ENCODE assay signal across 10 cellular contexts in the genomic region with DNA sequence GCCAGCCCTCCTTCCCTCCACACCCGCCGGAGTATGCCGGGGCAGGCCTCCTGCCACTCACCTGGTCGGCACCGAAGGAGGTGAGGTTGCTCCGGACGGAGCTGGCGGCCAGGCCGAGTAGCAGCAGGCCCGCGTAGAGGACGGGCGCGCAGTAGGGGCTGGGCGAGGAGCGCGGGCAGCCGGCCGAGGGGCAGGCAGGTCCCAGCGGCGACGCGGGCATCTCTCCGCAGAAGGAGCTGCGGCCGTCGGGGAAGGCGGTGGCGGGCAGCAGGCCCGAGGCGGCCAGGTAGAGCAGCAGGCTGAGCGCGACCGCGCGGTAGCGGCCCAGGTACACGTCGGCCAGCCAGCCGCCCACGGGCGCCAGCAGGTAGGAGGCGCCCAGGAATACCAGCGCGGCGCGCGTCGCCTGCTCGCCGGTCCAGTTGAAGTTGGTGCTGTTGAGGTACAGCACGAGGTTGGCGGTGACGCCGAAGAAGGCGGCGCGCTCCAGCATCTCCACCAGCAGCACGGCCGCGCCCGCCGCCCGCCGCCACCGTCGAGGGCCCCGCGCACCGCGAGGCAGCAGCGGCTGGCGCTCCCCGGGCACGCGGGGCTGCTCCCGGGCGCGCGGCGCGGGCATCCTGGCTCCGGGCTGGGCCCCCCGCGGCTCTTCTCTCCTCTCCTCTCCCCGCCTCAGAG. TPM values are rescaled to one million over a fixed set of nuclear protein-coding genes. Genes with fewer than 3 reads are reported as not detected.
DNase-seq lines count a peak whose midpoint lies in the region; ATAC-seq and TF ChIP-seq lines count a peak whose summit lies in the region.
"Had no signal": no experiment of that assay in that cellular context is flagged by ENCODE, and none has a peak within 500 bp of the region (broad histone marks: within the 10 kb centered on the region; RNA-seq: fewer than 3 reads in every experiment).

No MANE protein-coding gene starts in this region.

- H2AFZ ChIP-seq in IMR-90 (replicated peaks; ENCODE audit: low read length, poor library complexity), result peak overlapping the region; percentile 89
- H2AFZ ChIP-seq in neural progenitor cell (replicated peaks), result peak overlapping the region; percentile 90

- H3K14ac ChIP-seq in IMR-90 (replicated peaks; ENCODE audit: low read depth, low read length), result no peak overlapping the region

- H3K4me1 Mint-ChIP-seq in endothelial cell (ENCODE audit: unreplicated experiment) (peaks cover 3% of the 10 kb centered on the region), neural progenitor cell (peaks cover 37% of the 10 kb centered on the region)

- ATAC-seq in IMR-90 (ENCODE audit: low read depth), result no peak; the same call in 1 of the 2 replicates

- no peak for DNase-seq in IMR-90
- peak; percentile 27 for DNase-seq in endothelial cell (ENCODE audit: low spot score)
- peak; percentile 57 for DNase-seq in neural progenitor cell (ENCODE audit: low spot score)
- DNase-seq in SW 1271 (lab: John Stamatoyannopoulos, UW), result no peak
- no peak for DNase-seq in A172 (ENCODE audit: low spot score)
- DNase-seq in SHP77 (lab: John Stamatoyannopoulos, UW), result no peak
- no peak for DNase-seq in NCI-H748 treated with DMSO at 0.1 percent for 48 hours (lab: John Stamatoyannopoulos, UW)
- DNase-seq: activated CD4-positive, CD25-positive, alpha-beta regulatory T cell had no signal

- TF ChIP-seq CTCF in IMR-90 (conservative IDR thresholded peaks at IDR 0.05; ENCODE audit: low read depth, low read length) (no peak), endothelial cell (IDR thresholded peaks at IDR 0.05; ENCODE audit: unreplicated experiment) (no peak), neural progenitor cell (IDR thresholded peaks at IDR 0.05) (no peak)

- H3K56ac ChIP-seq in IMR-90 (ENCODE audit: extremely low read depth, insufficient read depth, low read length), result no peak overlapping the region

- H3K4me2 ChIP-seq in BLaER1 (peak overlapping the region; percentile 98), IMR-90 (ENCODE audit: low read depth, low read length) (peak overlapping the region; percentile 79; the same call in 1 of the 2 replicates), neural progenitor cell (peak overlapping the region; percentile 72)

- BruUV-seq in IMR-90 (replicated peaks; lab: Mats Ljungman, UMichigan), result no TSS peak

- H4K91ac ChIP-seq in IMR-90 (ENCODE audit: insufficient read depth, low read depth, low read length), result no peak overlapping the region

- H3K9me3 ChIP-seq in BLaER1 (no peaks in the 10 kb centered on the region), IMR-90 (ENCODE audit: control insufficient read depth, insufficient read depth, low read length) (no peaks in the 10 kb centered on the region), neural progenitor cell (ENCODE audit: low read depth) (no peaks in the 10 kb centered on the region)

- no peaks in the 10 kb centered on the region; a peak in 1 of 4 replicates for H3K79me1 ChIP-seq in IMR-90 (ENCODE audit: low read depth in 1 of 2, low read length in 2 of 2)

- H3K4me3 ChIP-seq in BLaER1 (peak overlapping the region; percentile 62), IMR-90 (ENCODE audit: insufficient read depth, low read depth, low read length) (no peak overlapping the region; the same call in 1 of the 2 replicates), neural progenitor cell (peak overlapping the region; percentile 33)

- H3K27ac ChIP-seq in BLaER1 (peak overlapping the region; percentile 85), IMR-90 (ENCODE audit: insufficient read depth, low read length) (no peak overlapping the region), neural progenitor cell (no peak overlapping the region)

- H3K27ac Mint-ChIP-seq in endothelial cell (ENCODE audit: unreplicated experiment), result no peak overlapping the region
- H3K27ac Mint-ChIP-seq in neural progenitor cell, result no peak overlapping the region

- H4K20me1 ChIP-seq in BLaER1 (no peaks in the 10 kb centered on the region), IMR-90 (ENCODE audit: insufficient read depth, low read length) (no peaks in the 10 kb centered on the region), neural progenitor cell (ENCODE audit: low read depth) (no peaks in the 10 kb centered on the region)

- dilution Hi-C loops in IMR-90 (cut with HindIII; ENCODE audit: low sequenced_read_pairs, unreplicated experiment), result no loop called here

- H3K4me3 Mint-ChIP-seq in endothelial cell (ENCODE audit: unreplicated experiment), result no peak overlapping the region
- H3K4me3 Mint-ChIP-seq in neural progenitor cell, result no peak overlapping the region

- H3K27me3 Mint-ChIP-seq in endothelial cell (ENCODE audit: unreplicated experiment) (peaks cover 13% of the 10 kb centered on the region), neural progenitor cell (ENCODE audit: insufficient read depth, low read depth) (peaks cover 35% of the 10 kb centered on the region)

- H2BK5ac ChIP-seq in IMR-90 (ENCODE audit: low read depth, low read length, poor library complexity, severe bottlenecking), result no peak overlapping the region

- no peak overlapping the region for H2BK120ac ChIP-seq in IMR-90 (ENCODE audit: low read depth, low read length)

- no peak overlapping the region for H2BK20ac ChIP-seq in IMR-90 (ENCODE audit: low read depth, low read length)

- H3K9me1 ChIP-seq in IMR-90 (ENCODE audit: insufficient read depth, low read length), result no peaks in the 10 kb centered on the region

- H3K23ac ChIP-seq in IMR-90 (ENCODE audit: low read depth, low read length), result no peak overlapping the region

- in situ Hi-C loops in IMR-90 (cut with MboI; ENCODE audit: low sequenced_read_pairs), result no loop called here

- CTCF ChIA-PET in IMR-90 (lab: Yijun Ruan, JAX), result interaction anchor here (1.5 kb wide), 1 partner anchor 35 kb away, joined by 3 read pairs; no protein-coding TSS in a partner anchor

- WGBS in IMR-90 (ENCODE audit: extremely low coverage in 2 of 2, insufficient read length in 1 of 2), 2 experiments, result 18% methylated on average over 20 of the region's 86 CpGs; no CpG with 5 or more reads in 1 of the 2 experiments

- intact Hi-C loops in IMR-90 (cut with micrococcal nuclease), result no loop called here

- no peaks in the 10 kb centered on the region for H3K79me2 ChIP-seq in neural progenitor cell (ENCODE audit: low read depth)

- no peaks in the 10 kb centered on the region for H3K9me3 Mint-ChIP-seq in endothelial cell (ENCODE audit: unreplicated experiment)
- no peaks in the 10 kb centered on the region for H3K9me3 Mint-ChIP-seq in neural progenitor cell

- no peak overlapping the region; the same call in 1 of the 2 replicates for H4K5ac ChIP-seq in IMR-90 (ENCODE audit: low read depth, low read length)

- TF ChIP-seq POLR2A in IMR-90 (IDR thresholded peaks at IDR 0.05; ENCODE audit: low read depth, low read length), result no peak

- H3K36me3 Mint-ChIP-seq in endothelial cell (ENCODE audit: low read depth, unreplicated experiment), result no peaks in the 10 kb centered on the region
- H3K36me3 Mint-ChIP-seq in neural progenitor cell, result no peaks in the 10 kb centered on the region

- no peak overlapping the region for H2AK5ac ChIP-seq in IMR-90 (ENCODE audit: low read depth, low read length)

- H3K27me3 ChIP-seq in BLaER1 (no peaks in the 10 kb centered on the region), IMR-90 (ENCODE audit: control insufficient read depth, insufficient read depth, low read length) (no peaks in the 10 kb centered on the region), neural progenitor cell (peaks cover 46% of the 10 kb centered on the region)

- H3F3A ChIP-seq in neural progenitor cell (ENCODE audit: low read depth), result peaks cover 16% of the 10 kb centered on the region

- H3K18ac ChIP-seq in IMR-90 (ENCODE audit: low read depth, low read length), result no peak overlapping the region; the same call in 1 of the 2 replicates

- peak overlapping the region; percentile 87 to 96; a peak in 3 of 4 replicates for H4K8ac ChIP-seq in IMR-90 (ENCODE audit: low read depth in 2 of 2, low read length in 2 of 2)

- H3K9ac ChIP-seq in BLaER1, result peak overlapping the region; percentile 73
- H3K9ac ChIP-seq in IMR-90 (ENCODE audit: low read depth, low read length), result no peak overlapping the region
- no peak overlapping the region for H3K9ac ChIP-seq in neural progenitor cell

- H3K36me3 ChIP-seq in BLaER1, result peaks cover 7% of the 10 kb centered on the region; the same call in 1 of the 2 replicates
- H3K36me3 ChIP-seq in IMR-90 (ENCODE audit: control insufficient read depth, insufficient read depth, low read length), result peaks cover 2% of the 10 kb centered on the region; the same call in 1 of the 2 replicates
- H3K36me3 ChIP-seq in neural progenitor cell, result no peaks in the 10 kb centered on the region

- POLR2A ChIA-PET in IMR-90 (lab: Charles Lee; ENCODE audit: unreplicated experiment), result no interaction called here

- H3K4me1 ChIP-seq in BLaER1 (peaks cover 47% of the 10 kb centered on the region), IMR-90 (ENCODE audit: control insufficient read depth, insufficient read depth, low read length) (peaks cover 12% of the 10 kb centered on the region), neural progenitor cell (peaks cover 22% of the 10 kb centered on the region)

- peak overlapping the region; percentile 56 for H2AK9ac ChIP-seq in IMR-90 (replicated peaks; ENCODE audit: low read depth, low read length, poor library complexity)

- H3K4ac ChIP-seq in IMR-90 (ENCODE audit: low read depth, low read length), result no peak overlapping the region

- TF ChIP-seq RAD21 in IMR-90 (IDR thresholded peaks at IDR 0.05; ENCODE audit: low read length), result no peak

- 0 out of 3 replicates have a peak overlapping the region, but pooled peaks have one; percentile 42 for H2BK15ac ChIP-seq in IMR-90 (ENCODE audit: low read depth, low read length)

RNA-seq across cellular contexts. Expression of gene SLC15A3, which starts 0.9 kb away (rescaled TPM):
- total RNA-seq in IMR-90 (2012; rRNA removed) (1.9 and 3.2 TPM in 2 replicates), endothelial cell (ENCODE audit: unreplicated experiment) (0.62 TPM), neural progenitor cell (ENCODE audit: low replicate concordance) (1.4 and 3.3 TPM in 2 replicates)
- 4.4 and 5.2 TPM in 2 replicates for polyA plus RNA-seq in IMR-90 (2012; rRNA removed)
- 2.9 and 8.9 TPM in 2 replicates for polyA plus RNA-seq in IMR-90 (2012; cell fraction: cytosol; rRNA removed)
- 4.4 and 7.8 TPM in 2 replicates for polyA plus RNA-seq in IMR-90 (2012; cell fraction: nucleus; rRNA removed; ENCODE audit: low replicate concordance)
- 6.5 and 9.9 TPM in 2 replicates for total RNA-seq in A172 (2014; rRNA removed; shearing (Covaris generic))

RNA-seq across cellular contexts. Expression of gene CD6, which starts 20.4 kb away (rescaled TPM):
- total RNA-seq in IMR-90 (2012; rRNA removed) (not detected in 2 replicates), endothelial cell (ENCODE audit: unreplicated experiment) (0.33 TPM), neural progenitor cell (ENCODE audit: low replicate concordance) (not detected in 2 replicates)
- polyA plus RNA-seq in IMR-90 (2012; rRNA removed), result not detected in 2 replicates
- not detected in 2 replicates for polyA plus RNA-seq in IMR-90 (2012; cell fraction: cytosol; rRNA removed)
- polyA plus RNA-seq in IMR-90 (2012; cell fraction: nucleus; rRNA removed; ENCODE audit: low replicate concordance), result not detected in 2 replicates
- total RNA-seq in A172 (2014; rRNA removed; shearing (Covaris generic)), result not detected in 2 replicates
- total RNA-seq: pulmonary artery endothelial cell had no signal

RNA-seq across cellular contexts. Expression of gene TMEM132A, which starts 26.8 kb away (rescaled TPM):
- total RNA-seq in IMR-90 (2012; rRNA removed) (7.7 and 8.3 TPM in 2 replicates), endothelial cell (ENCODE audit: unreplicated experiment) (164 TPM), neural progenitor cell (ENCODE audit: low replicate concordance) (34.0 and 77.2 TPM in 2 replicates)
- 64.2 and 74.8 TPM in 2 replicates for polyA plus RNA-seq in IMR-90 (2012; rRNA removed)
- polyA plus RNA-seq in IMR-90 (2012; cell fraction: cytosol; rRNA removed), result 87.8 and 103 TPM in 2 replicates
- polyA plus RNA-seq in IMR-90 (2012; cell fraction: nucleus; rRNA removed; ENCODE audit: low replicate concordance), result 240 and 518 TPM in 2 replicates
- total RNA-seq in A172 (2014; rRNA removed; shearing (Covaris generic)), result 132 and 170 TPM in 2 replicates

RNA-seq across cellular contexts. Expression of gene TMEM109, which starts 37.1 kb away (rescaled TPM):
- 15.1 and 17.2 TPM in 2 replicates for total RNA-seq in IMR-90 (2012; rRNA removed)
- polyA plus RNA-seq in IMR-90 (2012; rRNA removed), result 69.7 and 73.6 TPM in 2 replicates
- 56.6 and 60.6 TPM in 2 replicates for polyA plus RNA-seq in IMR-90 (2012; cell fraction: cytosol; rRNA removed)
- 8.8 and 14.0 TPM in 2 replicates for polyA plus RNA-seq in IMR-90 (2012; cell fraction: nucleus; rRNA removed; ENCODE audit: low replicate concordance)
- total RNA-seq in endothelial cell (ENCODE audit: unreplicated experiment), result 95.1 TPM
- total RNA-seq in neural progenitor cell (ENCODE audit: low replicate concordance), result 22.4 and 23.6 TPM in 2 replicates
- total RNA-seq in A172 (2014; rRNA removed; shearing (Covaris generic)), result 46.9 and 92.9 TPM in 2 replicates

RNA-seq across cellular contexts. Expression of gene PRPF19, which starts 44.7 kb away (rescaled TPM):
- total RNA-seq in IMR-90 (2012; rRNA removed) (29.7 and 29.8 TPM in 2 replicates), endothelial cell (ENCODE audit: unreplicated experiment) (163 TPM), neural progenitor cell (ENCODE audit: low replicate concordance) (34.5 and 72.7 TPM in 2 replicates)
- polyA plus RNA-seq in IMR-90 (2012; rRNA removed), result 48.5 and 50.4 TPM in 2 replicates
- polyA plus RNA-seq in IMR-90 (2012; cell fraction: cytosol; rRNA removed), result 50.5 and 59.1 TPM in 2 replicates
- polyA plus RNA-seq in IMR-90 (2012; cell fraction: nucleus; rRNA removed; ENCODE audit: low replicate concordance), result 28.4 and 43.7 TPM in 2 replicates
- total RNA-seq in A172 (2014; rRNA removed; shearing (Covaris generic)), result 56.3 and 63.7 TPM in 2 replicates

Comparison
In these comparisons a context has a peak if more than half of its experiments do, and no peak if none do; other contexts are left out.
1. DNase-seq: peak in endothelial cell (single experiment) and neural progenitor cell (single experiment); none in IMR-90 (single experiment), SW 1271 (0 of 2), A172 (single experiment), SHP77 (0 of 2) and NCI-H748 treated with DMSO at 0.1 percent for 48 hours (single experiment).
2. Peak in every context shown above with its lines, with median percentiles within 50 percentile points of each other: H3K4me2 ChIP-seq.